Comparison of ENCODE assay signal across 15 cellular contexts in the genomic region with DNA sequence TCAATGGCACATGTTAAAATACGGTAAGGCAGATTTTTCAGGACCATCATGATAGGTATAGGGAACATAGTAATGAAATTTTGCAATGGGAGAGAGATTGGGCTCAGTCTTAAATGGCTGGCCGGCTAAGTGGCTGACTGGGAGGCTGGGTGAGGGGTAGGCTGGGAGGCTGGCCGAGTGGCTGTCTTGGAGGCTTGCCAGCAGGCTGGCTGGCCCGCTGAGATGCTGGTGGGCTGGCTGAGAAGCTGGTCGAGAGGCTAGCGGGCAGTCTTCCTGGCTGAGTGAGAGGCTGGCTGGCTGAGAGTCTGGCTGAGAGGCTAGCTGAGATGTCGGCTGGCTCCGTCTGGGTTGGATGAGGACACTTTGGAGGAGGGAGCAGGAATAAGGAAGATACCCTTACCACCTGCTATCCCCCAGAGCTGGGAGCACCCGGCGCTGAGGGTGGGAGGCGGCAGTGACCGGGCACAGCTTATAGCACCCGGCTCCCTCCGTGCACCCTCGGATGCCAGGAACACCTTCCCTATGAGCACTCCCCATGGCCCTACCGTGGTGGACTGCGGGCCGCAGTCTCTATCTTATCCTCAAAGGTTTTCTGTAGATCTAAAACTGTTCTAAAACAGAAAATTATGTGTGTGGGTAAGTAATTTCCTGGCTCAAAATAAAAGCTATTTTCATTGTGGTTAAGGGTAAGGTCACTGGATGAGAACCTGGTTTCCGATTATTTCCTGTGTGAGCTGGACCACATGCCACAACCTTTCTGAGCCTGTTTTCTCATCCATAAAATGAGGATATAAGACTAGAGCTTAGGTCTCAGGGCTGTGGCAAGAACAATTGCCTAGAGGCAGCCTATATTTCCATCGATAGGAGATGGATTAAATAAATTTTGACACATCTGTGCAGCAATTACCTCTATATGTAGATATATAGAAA. TPM values are rescaled to one million over a fixed set of nuclear protein-coding genes. Genes with fewer than 3 reads are reported as not detected.
DNase-seq lines count a peak whose midpoint lies in the region; ATAC-seq, FAIRE-seq and TF ChIP-seq lines count a peak whose summit lies in the region.
"Had no signal": no experiment of that assay in that cellular context is flagged by ENCODE, and none has a peak within 500 bp of the region (broad histone marks: within the 10 kb centered on the region; RNA-seq: fewer than 3 reads in every experiment).

No MANE protein-coding gene starts in this region.

- no peak for TF ChIP-seq POLR2A in K562 (conservative IDR thresholded peaks at IDR 0.05)
- peak in 2 of 4 donors; percentile 17 to 27 for TF ChIP-seq POLR2A in upper lobe of left lung (IDR thresholded peaks at IDR 0.05)

- WGBS in K562 (ENCODE audit: insufficient coverage, low coverage, missing lambda C conversion rate) = 3% methylated on average over 19 of the region's 20 CpGs
- 50 to 73% methylated on average over 20 of the region's 20 CpGs for WGBS in upper lobe of left lung, 2 donors

- H3K4me3 Mint-ChIP-seq in activated CD8-positive, alpha-beta memory T cell treated with anti-CD3 and anti-CD28 coated beads, Interleukin-2, amount 10 ng/mL, durations not matched to agents 7 days and 5 days = peak overlapping the region; percentile 27
- H3K4me3 Mint-ChIP-seq in activated T-cell treated with anti-CD3 and anti-CD28 coated beads, Interleukin-2, amount 50 U/mL, for 4 hours = no peak overlapping the region
- H3K4me3 Mint-ChIP-seq: neural progenitor cell had no signal

- H3K4me1 ChIP-seq in K562 (replicated peaks in 1 of 2; ENCODE audit: control insufficient read depth in 2 of 2, insufficient read depth in 2 of 2, low read length in 2 of 2) (peaks cover 0 to 6% of the 10 kb centered on the region in 2 experiments; a peak in 2 of 5 replicates), upper lobe of left lung (peaks cover 0 to 26% (median 9%) of the 10 kb centered on the region in 4 donors)
- H3K4me1 ChIP-seq: neural progenitor cell, suprapubic skin had no signal

- H3K79me2 ChIP-seq in K562 (ENCODE audit: control insufficient read depth, insufficient read depth, low read length) = no peaks in the 10 kb centered on the region

- TF ChIP-seq EP300 in K562 (IDR thresholded peaks at IDR 0.05; ENCODE audit: low read length) = no peak
- no peak for TF ChIP-seq EP300 in upper lobe of left lung (IDR thresholded peaks at IDR 0.05)

- no peak for FAIRE-seq in K562 (lab: Jason Lieb, UNC)

- H3K27ac ChIP-seq in K562 (ENCODE audit: extremely low read depth, low read depth, low read length) (no peak overlapping the region), upper lobe of left lung (peak overlapping the region; percentile 10 to 74 (median 58))
- H3K27ac ChIP-seq: esophagus squamous epithelium, neural progenitor cell, suprapubic skin had no signal

- TF ChIP-seq RAD21 in K562 (CRISPR knock-in tag; conservative IDR thresholded peaks at IDR 0.05 in 1 of 2, IDR thresholded peaks at IDR 0.05 in 1 of 2) = no peak

- H3K4me3 ChIP-seq in K562 = no peak overlapping the region
- no peak overlapping the region for H3K4me3 ChIP-seq in upper lobe of left lung
- H3K4me3 ChIP-seq: esophagus squamous epithelium, neural progenitor cell, suprapubic skin had no signal

- H3K9me3 ChIP-seq in K562 (replicated peaks; ENCODE audit: control insufficient read depth, insufficient read depth, low read depth, low read length) (no peaks in the 10 kb centered on the region), upper lobe of left lung (peaks cover 0 to 3% (median 0%) of the 10 kb centered on the region in 4 donors)
- H3K9me3 ChIP-seq: esophagus squamous epithelium, suprapubic skin had no signal

- intact Hi-C loops in K562 (cut with micrococcal nuclease) = loop anchor here (10.0 kb wide), 1 partner anchor 502 kb away; a partner anchor contains a TSS

- H3K36me3 ChIP-seq in K562 (ENCODE audit: control insufficient read depth, insufficient read depth, low read length) = no peaks in the 10 kb centered on the region
- H3K36me3 ChIP-seq in upper lobe of left lung = no peaks in the 10 kb centered on the region
- H3K36me3 ChIP-seq: esophagus squamous epithelium, neural progenitor cell, suprapubic skin had no signal

- H3K9ac ChIP-seq in K562 (ENCODE audit: insufficient read depth in 1 of 2, low read depth in 2 of 2, low read length in 2 of 2) = no peak overlapping the region
- H3K9ac ChIP-seq: neural progenitor cell had no signal

- no peak overlapping the region for H3K4me2 ChIP-seq in K562 (ENCODE audit: insufficient read depth, low read length)
- H3K4me2 ChIP-seq: neural progenitor cell had no signal

- BruUV-seq in K562 (replicated peaks; lab: Mats Ljungman, UMichigan) = no TSS peak

- H3K27me3 ChIP-seq in K562 (ENCODE audit: control insufficient read depth in 2 of 2, insufficient read depth in 2 of 2, low read length in 2 of 2) = peaks cover 0 to 8% of the 10 kb centered on the region in 2 experiments; a peak in 4 of 5 replicates
- H3K27me3 ChIP-seq in upper lobe of left lung = no peaks in the 10 kb centered on the region
- H3K27me3 ChIP-seq: neural progenitor cell had no signal

- no peak overlapping the region for H2AFZ ChIP-seq in K562 (ENCODE audit: low read depth, low read length)
- H2AFZ ChIP-seq: neural progenitor cell had no signal

- peak overlapping the region; percentile 72 for H3K27ac Mint-ChIP-seq in activated CD8-positive, alpha-beta memory T cell treated with anti-CD3 and anti-CD28 coated beads, Interleukin-2, amount 10 ng/mL, durations not matched to agents 7 days and 5 days
- H3K27ac Mint-ChIP-seq: neural progenitor cell had no signal

- CTCF ChIA-PET in activated CD8-positive, alpha-beta memory T cell treated with anti-CD3 and anti-CD28 coated beads, Interleukin-2, amount 10 ng/mL, durations not matched to agents 7 days and 5 days (lab: Charles Lee) = interaction anchor here (0.6 to 1.0 kb wide), 3 partner anchors 11 to 160 kb away, joined by 3 read pairs; no protein-coding TSS in a partner anchor
- CTCF ChIA-PET in K562 (lab: Yijun Ruan, JAX; ENCODE audit: low intra/inter-chr PET ratio) = no interaction called here

- no peaks in the 10 kb centered on the region for H3K9me1 ChIP-seq in K562 (ENCODE audit: control insufficient read depth, insufficient read depth, low read length)

- H4K20me1 ChIP-seq in K562 (replicated peaks; ENCODE audit: control insufficient read depth, insufficient read depth, low read length) = no peaks in the 10 kb centered on the region

- no peaks in the 10 kb centered on the region for H3K36me3 Mint-ChIP-seq in activated CD8-positive, alpha-beta memory T cell treated with anti-CD3 and anti-CD28 coated beads, Interleukin-2, amount 10 ng/mL, durations not matched to agents 7 days and 5 days
- no peaks in the 10 kb centered on the region for H3K36me3 Mint-ChIP-seq in activated T-cell treated with anti-CD3 and anti-CD28 coated beads, Interleukin-2, amount 50 U/mL, for 4 hours (ENCODE audit: insufficient read depth)

- peak; percentile 58 for DNase-seq in activated CD8-positive, alpha-beta memory T cell treated with anti-CD3 and anti-CD28 coated beads, Interleukin-2, amount 10 ng/mL, durations not matched to agents 7 days and 5 days
- DNase-seq in activated CD8-positive, alpha-beta memory T cell treated with anti-CD3 and anti-CD28 coated beads for 24 hours = no peak
- DNase-seq in NCI-H2227 (lab: John Stamatoyannopoulos, UW; ENCODE audit: unreplicated experiment) (peak; percentile 78), K562 (ENCODE audit: extremely low read depth in 1 of 4, low spot score in 3 of 4) (no peak), upper lobe of left lung (peak; percentile 84 to 89)
- DNase-seq in stimulated activated CD4-positive, alpha-beta T cell treated with anti-CD3 and anti-CD28 coated beads, Interleukin-2, amount 100 ng/mL, for 24 hours = no peak
- no peak for DNase-seq in stimulated activated CD8-positive, alpha-beta memory T cell treated with anti-CD3 and anti-CD28 coated beads, Interleukin-4, amount 100 ng/mL, for 48 hours
- no peak for DNase-seq in activated T-cell treated with anti-CD3 and anti-CD28 coated beads, Interleukin-2, amount 50 U/mL, for 4 hours
- DNase-seq: activated CD8-positive, alpha-beta memory T cell treated with anti-CD3 and anti-CD28 coated beads, Interleukin-2, amount 50 U/mL, for 4 hours; esophagus squamous epithelium; NCI-H2081 treated with DMSO at 0.1 percent for 48 hours; stimulated activated CD4-positive, alpha-beta T cell treated with anti-CD3 and anti-CD28 coated beads, Interleukin-2, amount 100 ng/mL, for 48 hours; T-helper 1 cell had no signal

- H3K27me3 Mint-ChIP-seq in activated CD8-positive, alpha-beta memory T cell treated with anti-CD3 and anti-CD28 coated beads, Interleukin-2, amount 10 ng/mL, durations not matched to agents 7 days and 5 days = peaks cover 45% of the 10 kb centered on the region
- peaks cover 8% of the 10 kb centered on the region for H3K27me3 Mint-ChIP-seq in activated T-cell treated with anti-CD3 and anti-CD28 coated beads, Interleukin-2, amount 50 U/mL, for 4 hours (ENCODE audit: low read depth)

- H3K4me1 Mint-ChIP-seq in activated CD8-positive, alpha-beta memory T cell treated with anti-CD3 and anti-CD28 coated beads, Interleukin-2, amount 10 ng/mL, durations not matched to agents 7 days and 5 days = peaks cover 36% of the 10 kb centered on the region
- peaks cover 17% of the 10 kb centered on the region for H3K4me1 Mint-ChIP-seq in activated T-cell treated with anti-CD3 and anti-CD28 coated beads, Interleukin-2, amount 50 U/mL, for 4 hours (ENCODE audit: low read depth)
- H3K4me1 Mint-ChIP-seq: neural progenitor cell had no signal

- in situ Hi-C loops in K562 (cut with MboI) = loop anchor here (25.0 kb wide), 1 partner anchor 504 kb away; a partner anchor contains a TSS

- ATAC-seq in activated CD8-positive, alpha-beta memory T cell treated with anti-CD3 and anti-CD28 coated beads, Interleukin-2, amount 10 ng/mL, durations not matched to agents 7 days and 5 days = no peak
- ATAC-seq in K562 (no peak), upper lobe of left lung (ENCODE audit: low FRiP score in 2 of 2) (peak; percentile 43 to 78)
- no peak for ATAC-seq in activated T-cell treated with anti-CD3 and anti-CD28 coated beads, Interleukin-2, amount 50 U/mL, for 4 hours

- no peak for TF ChIP-seq CTCF in K562 (IDR thresholded peaks at IDR 0.05 in 2 of 3, conservative IDR thresholded peaks at IDR 0.05 in 1 of 3; ENCODE audit: insufficient read depth in 2 of 3, low read depth in 1 of 3, low read length in 3 of 3)
- TF ChIP-seq CTCF in upper lobe of left lung (IDR thresholded peaks at IDR 0.05) = no peak

- POLR2A ChIA-PET in K562 (lab: Yijun Ruan, JAX) = interaction anchor here (0.6 to 1.4 kb wide), 2 partner anchors 120 to 190 kb away, joined by 3 to 4 read pairs; no protein-coding TSS in a partner anchor

- H3K9me3 Mint-ChIP-seq in activated CD8-positive, alpha-beta memory T cell treated with anti-CD3 and anti-CD28 coated beads, Interleukin-2, amount 10 ng/mL, durations not matched to agents 7 days and 5 days (ENCODE audit: low read depth) = no peaks in the 10 kb centered on the region
- no peaks in the 10 kb centered on the region for H3K9me3 Mint-ChIP-seq in activated T-cell treated with anti-CD3 and anti-CD28 coated beads, Interleukin-2, amount 50 U/mL, for 4 hours

RNA-seq across cellular contexts. Expression of a gene that starts 34.5 kb away (rescaled TPM):
- under 1 TPM in 1 of 2 experiments, not detected in 1; 0.09 TPM for total RNA-seq in activated CD8-positive, alpha-beta memory T cell treated with anti-CD3 and anti-CD28 coated beads, Interleukin-2, amount 10 ng/mL, durations not matched to agents 7 days and 5 days
- 0.16 and 0.44 TPM in 2 replicates for total RNA-seq in K562 (2011; cell fraction: chromatin; rRNA removed; ENCODE audit: low replicate concordance)
- 0.17 TPM in 1 of 2 replicates, not detected in the other for total RNA-seq in K562 (2011; cell fraction: nucleolus; rRNA removed)
- total RNA-seq in K562 (2011; cell fraction: nucleoplasm; rRNA removed) = 0.31 and 0.95 TPM in 2 replicates
- total RNA-seq in K562 (2014; rRNA removed) (0.94 and 1.8 TPM in 2 replicates), K562 (2014; rRNA removed; fragmentation: Illumina TruSeq; extraction: Trizol) (2.3 and 2.5 TPM in 2 replicates), K562 (2015; rRNA removed; fragmentation: Illumina TruSeq; extraction: Trizol) (0.83 and 1.1 TPM in 2 replicates), K562 (2021) (1.3 and 2.7 TPM in 2 replicates), upper lobe of left lung (10 to 100 TPM; 37.1 to 99.5 (median 62.4) TPM)
- polyA plus RNA-seq in K562 (2011; rRNA removed) (2.4 and 2.6 TPM in 2 replicates), K562 (2014; fragmentation: Illumina TruSeq; extraction: Trizol) (1.7 and 2.3 TPM in 2 replicates), K562 (2014; fragmentation: Nextera tagmentation; extraction: Ambion mirVana) (1 to 10 TPM; 1.5 to 1.6 TPM), K562 (2014; rRNA removed) (1.6 and 2.2 TPM in 2 replicates)
- 0.12 and 0.34 TPM in 2 replicates for polyA plus RNA-seq in K562 (2011; cell fraction: cytosol; rRNA removed)
- 0.16 and 0.88 TPM in 2 replicates for polyA plus RNA-seq in K562 (2011; cell fraction: nucleus; rRNA removed)
- polyA plus RNA-seq in K562 (2012) = 0.90 and 1.7 TPM in 2 replicates
- polyA minus RNA-seq in K562 (2011; rRNA and poly(A)+ RNA removed) = 0.77 and 1.9 TPM in 2 replicates
- polyA minus RNA-seq in K562 (2011; cell fraction: cytosol; rRNA and poly(A)+ RNA removed) = 1.7 TPM in 1 of 2 replicates, not detected in the other
- polyA minus RNA-seq in K562 (2011; cell fraction: nucleus; rRNA and poly(A)+ RNA removed) = 0.13 and 0.56 TPM in 2 replicates
- total RNA-seq in activated T-cell treated with anti-CD3 and anti-CD28 coated beads, Interleukin-2, amount 50 U/mL, for 4 hours = under 1 TPM in 1 of 3 donors, not detected in 2; 0.58 TPM

Comparison
In these comparisons a context has a peak if more than half of its experiments do, and no peak if none do; other contexts are left out.
1. DNase-seq: peak in activated CD8-positive, alpha-beta memory T cell treated with anti-CD3 and anti-CD28 coated beads, Interleukin-2, amount 10 ng/mL, durations not matched to agents 7 days and 5 days (single experiment), NCI-H2227 (single experiment) and upper lobe of left lung (2 of 2); none in activated CD8-positive, alpha-beta memory T cell treated with anti-CD3 and anti-CD28 coated beads for 24 hours (single experiment), K562 (0 of 4), stimulated activated CD4-positive, alpha-beta T cell treated with anti-CD3 and anti-CD28 coated beads, Interleukin-2, amount 100 ng/mL, for 24 hours (0 of 2), stimulated activated CD8-positive, alpha-beta memory T cell treated with anti-CD3 and anti-CD28 coated beads, Interleukin-4, amount 100 ng/mL, for 48 hours (single experiment) and activated T-cell treated with anti-CD3 and anti-CD28 coated beads, Interleukin-2, amount 50 U/mL, for 4 hours (single experiment).
2. ATAC-seq: peak in upper lobe of left lung (2 of 2); none in activated CD8-positive, alpha-beta memory T cell treated with anti-CD3 and anti-CD28 coated beads, Interleukin-2, amount 10 ng/mL, durations not matched to agents 7 days and 5 days (single experiment), K562 (single experiment) and activated T-cell treated with anti-CD3 and anti-CD28 coated beads, Interleukin-2, amount 50 U/mL, for 4 hours (0 of 2).
3. RNA of a gene that starts 34.5 kb away (total RNA-seq): 37.1 to 99.5 TPM in upper lobe of left lung; 0.16 to 2.7 TPM in K562, 0.09 TPM in activated CD8-positive, alpha-beta memory T cell treated with anti-CD3 and anti-CD28 coated beads, Interleukin-2, amount 10 ng/mL, durations not matched to agents 7 days and 5 days and 0.58 TPM in activated T-cell treated with anti-CD3 and anti-CD28 coated beads, Interleukin-2, amount 50 U/mL, for 4 hours; every median in the first group is over 10 times any median in the second.